27 cellular contexts compared by ENCODE assay signal in the genomic region with DNA sequence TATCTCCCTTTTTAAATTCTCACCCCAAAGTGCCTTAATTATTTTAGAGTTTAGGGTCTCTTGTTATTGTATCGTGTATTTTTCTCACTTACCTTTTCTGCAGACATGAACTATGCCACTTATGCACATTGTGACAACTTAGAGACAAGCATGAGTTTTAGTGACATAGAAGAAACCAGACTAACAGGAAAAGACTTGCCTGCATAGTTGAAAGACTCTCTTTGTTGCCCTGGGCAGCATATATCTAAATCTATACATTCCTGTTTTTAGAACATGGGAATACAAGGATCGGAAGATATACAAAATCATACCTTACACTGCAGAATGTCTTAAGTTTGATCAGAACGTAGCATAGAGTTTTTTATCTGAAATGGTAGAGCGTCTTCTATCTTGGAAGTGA.
"Had no signal": no experiment of that assay in that cellular context is flagged by ENCODE, and none has a peak within 500 bp of the region (broad histone marks: within the 10 kb centered on the region; RNA-seq: fewer than 3 reads in every experiment).

No MANE protein-coding gene starts in this region.

- H3K27me3 ChIP-seq: stomach, suprapubic skin, testis, thyroid gland, tibial artery, tibial nerve, transverse colon, upper lobe of left lung, upper lobe of right lung, vagina had no signal

- DNase-seq: stimulated activated CD4-positive, alpha-beta T cell treated with anti-CD3 and anti-CD28 coated beads, Interleukin-2, amount 100 ng/mL, for 24 hours; stimulated activated CD4-positive, alpha-beta T cell treated with anti-CD3 and anti-CD28 coated beads, Interleukin-2, amount 100 ng/mL, for 48 hours; stimulated activated CD4-positive, alpha-beta T cell treated with anti-CD3 and anti-CD28 coated beads, Interleukin-4, amount 100 ng/mL, for 1 hour; stimulated activated CD4-positive, alpha-beta T cell treated with anti-CD3 and anti-CD28 coated beads, Interleukin-4, amount 100 ng/mL, for 24 hours; stimulated activated CD4-positive, alpha-beta T cell treated with anti-CD3 and anti-CD28 coated beads, Interleukin-4, amount 100 ng/mL, for 4 hours; stimulated activated CD8-positive, alpha-beta memory T cell treated with anti-CD3 and anti-CD28 coated beads, Interleukin-4, amount 100 ng/mL, for 48 hours; stimulated activated naive B cell treated with anti-CD40 and anti-IgM and Interleukin-4, amounts not matched to agents 10 μg/mL and 1 μg/mL and 100 μg/mL, for 72 hours; stimulated activated naive CD4-positive, alpha-beta T cell; stimulated activated naive CD4-positive, alpha-beta T cell treated with Interleukin-2 at 50 U/mL for 16 hours; stimulated activated naive CD8-positive, alpha-beta T cell treated with anti-CD3 and anti-CD28 coated beads, Interleukin-15, amount 100 ng/mL, for 72 hours; stimulated activated naive CD8-positive, alpha-beta T cell treated with anti-CD3 and anti-CD28 coated beads, Interleukin-15, Interleukin-2, amounts not matched to agents 100 U/mL and 50 U/mL, for 24 hours; stomach; substantia nigra; testis; thyroid gland; tibial artery; transverse colon; upper lobe of left lung; upper lobe of right lung; uterus had no signal

- H3K4me1 ChIP-seq: stomach, suprapubic skin, thyroid gland, tibial artery, tibial nerve, transverse colon, upper lobe of left lung, upper lobe of right lung, uterus, vagina had no signal

- H3K36me3 Mint-ChIP-seq: stimulated activated effector memory CD8-positive, alpha-beta T cell treated with anti-CD3 and anti-CD28 coated beads, Interleukin-12 subunit alpha, Interleukin-12 subunit beta, amount 100 ng/mL, for 72 hours; stimulated activated memory B cell treated with anti-CD40 and anti-IgM and Interleukin-4, amounts not matched to agents 10 μg/mL and 1 μg/mL and 100 μg/mL, for 72 hours; stimulated activated naive B cell treated with anti-CD40 and anti-IgM and Interleukin-4, amounts not matched to agents 10 μg/mL and 1 μg/mL and 100 μg/mL, for 72 hours had no signal

- H3K36me3 ChIP-seq: stomach, suprapubic skin, thoracic aorta, thyroid gland, tibial artery, tibial nerve, transverse colon, upper lobe of left lung, upper lobe of right lung, uterus, vagina had no signal

- H3K4me1 Mint-ChIP-seq: stimulated activated effector memory CD8-positive, alpha-beta T cell treated with anti-CD3 and anti-CD28 coated beads, Interleukin-12 subunit alpha, Interleukin-12 subunit beta, amount 100 ng/mL, for 72 hours; stimulated activated memory B cell treated with anti-CD40 and anti-IgM and Interleukin-4, amounts not matched to agents 10 μg/mL and 1 μg/mL and 100 μg/mL, for 72 hours; stimulated activated naive CD8-positive, alpha-beta T cell treated with anti-CD3 and anti-CD28 coated beads, Interleukin-15, amount 100 ng/mL, for 72 hours had no signal

- H3K9me3 ChIP-seq: testis, thoracic aorta, thyroid gland, transverse colon, upper lobe of left lung, upper lobe of right lung, vagina had no signal

- ATAC-seq: stimulated activated effector memory CD8-positive, alpha-beta T cell treated with anti-CD3 and anti-CD28 coated beads, Interleukin-12 subunit alpha, Interleukin-12 subunit beta, amount 100 ng/mL, for 72 hours; stimulated activated memory B cell treated with anti-CD40 and anti-IgM and Interleukin-4, amounts not matched to agents 10 μg/mL and 1 μg/mL and 100 μg/mL, for 72 hours; stimulated activated naive B cell treated with anti-CD40 and anti-IgM and Interleukin-4, amounts not matched to agents 10 μg/mL and 1 μg/mL and 100 μg/mL, for 72 hours; stimulated activated naive CD8-positive, alpha-beta T cell treated with anti-CD3 and anti-CD28 coated beads, Interleukin-15, amount 100 ng/mL, for 72 hours; stimulated activated naive CD8-positive, alpha-beta T cell treated with anti-CD3 and anti-CD28 coated beads, Interleukin-15, Interleukin-2, amounts not matched to agents 100 U/mL and 50 U/mL, for 24 hours; upper lobe of right lung had no signal

- H3K27ac Mint-ChIP-seq: stimulated activated effector memory CD8-positive, alpha-beta T cell treated with anti-CD3 and anti-CD28 coated beads, Interleukin-12 subunit alpha, Interleukin-12 subunit beta, amount 100 ng/mL, for 72 hours; stimulated activated memory B cell treated with anti-CD40 and anti-IgM and Interleukin-4, amounts not matched to agents 10 μg/mL and 1 μg/mL and 100 μg/mL, for 72 hours; stimulated activated naive B cell treated with anti-CD40 and anti-IgM and Interleukin-4, amounts not matched to agents 10 μg/mL and 1 μg/mL and 100 μg/mL, for 72 hours; stimulated activated naive CD8-positive, alpha-beta T cell treated with anti-CD3 and anti-CD28 coated beads, Interleukin-15, amount 100 ng/mL, for 72 hours; stimulated activated naive CD8-positive, alpha-beta T cell treated with anti-CD3 and anti-CD28 coated beads, Interleukin-15, Interleukin-2, amounts not matched to agents 100 ng/mL and 50 ng/mL, for 24 hours had no signal

- H3K4me3 Mint-ChIP-seq: stimulated activated effector memory CD8-positive, alpha-beta T cell treated with anti-CD3 and anti-CD28 coated beads, Interleukin-12 subunit alpha, Interleukin-12 subunit beta, amount 100 ng/mL, for 72 hours; stimulated activated memory B cell treated with anti-CD40 and anti-IgM and Interleukin-4, amounts not matched to agents 10 μg/mL and 1 μg/mL and 100 μg/mL, for 72 hours; stimulated activated naive B cell treated with anti-CD40 and anti-IgM and Interleukin-4, amounts not matched to agents 10 μg/mL and 1 μg/mL and 100 μg/mL, for 72 hours; stimulated activated naive CD8-positive, alpha-beta T cell treated with anti-CD3 and anti-CD28 coated beads, Interleukin-15, amount 100 ng/mL, for 72 hours; stimulated activated naive CD8-positive, alpha-beta T cell treated with anti-CD3 and anti-CD28 coated beads, Interleukin-15, Interleukin-2, amounts not matched to agents 100 ng/mL and 50 ng/mL, for 24 hours had no signal

- H3K27ac ChIP-seq: stomach, suprapubic skin, testis, thoracic aorta, thyroid gland, tibial artery, tibial nerve, transverse colon, upper lobe of left lung, upper lobe of right lung, uterus, vagina had no signal

- H3K27me3 Mint-ChIP-seq: stimulated activated memory B cell treated with anti-CD40 and anti-IgM and Interleukin-4, amounts not matched to agents 10 μg/mL and 1 μg/mL and 100 μg/mL, for 72 hours; stimulated activated naive B cell treated with anti-CD40 and anti-IgM and Interleukin-4, amounts not matched to agents 10 μg/mL and 1 μg/mL and 100 μg/mL, for 72 hours; stimulated activated naive CD8-positive, alpha-beta T cell treated with anti-CD3 and anti-CD28 coated beads, Interleukin-15, amount 100 ng/mL, for 72 hours; stimulated activated naive CD8-positive, alpha-beta T cell treated with anti-CD3 and anti-CD28 coated beads, Interleukin-15, Interleukin-2, amounts not matched to agents 100 ng/mL and 50 ng/mL, for 24 hours had no signal

- H3K4me3 ChIP-seq: stomach, suprapubic skin, testis, thoracic aorta, thyroid gland, tibial artery, tibial nerve, transverse colon, upper lobe of left lung, upper lobe of right lung, uterus, vagina had no signal
